Comparison of ENCODE assay signal across 8 cellular contexts in the genomic region with DNA sequence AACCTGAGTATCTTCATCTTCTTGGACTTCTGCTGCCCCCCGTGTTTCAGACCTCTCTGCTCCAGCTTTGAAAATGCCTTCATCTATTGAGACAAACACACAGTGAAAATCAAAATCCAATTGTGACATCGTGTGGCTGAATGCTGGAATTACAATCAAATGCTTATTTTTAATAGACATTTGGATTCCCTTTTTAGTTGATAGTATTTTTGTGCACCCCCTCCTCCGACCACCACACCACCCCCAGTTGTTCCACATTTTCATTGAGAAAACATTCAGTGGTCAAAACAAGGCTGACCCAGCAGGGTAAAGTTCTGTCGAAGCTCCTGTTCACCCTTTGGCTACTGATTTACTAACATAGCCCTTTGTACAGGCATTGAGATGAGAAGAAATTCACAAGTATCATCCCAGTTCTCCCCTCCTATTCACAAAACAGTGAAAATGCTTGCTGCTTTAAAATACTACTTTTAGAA.
A peak's percentile ranks its signal among the peaks of the same experiment; 100 is the strongest.
DNase-seq lines count a peak whose midpoint lies in the region; ATAC-seq and TF ChIP-seq lines count a peak whose summit lies in the region.

No MANE protein-coding gene starts in this region.

- H3K27ac ChIP-seq in 22Rv1 (no peak overlapping the region), aorta (ENCODE audit: low read depth in 1 of 2, low read length in 2 of 2) (no peak overlapping the region)

- no peak for ATAC-seq in aorta (ENCODE audit: low FRiP score)

- POLR2A ChIA-PET in activated CD4-positive, alpha-beta memory T cell treated with anti-CD3 and anti-CD28 coated beads, Interleukin-2, amount 10 ng/mL, durations not matched to agents 7 days and 5 days (lab: Charles Lee) = no interaction called here

- peaks cover 15% of the 10 kb centered on the region for H3K4me1 Mint-ChIP-seq in mesothelial cell of epicardium
- H3K4me1 Mint-ChIP-seq in activated CD4-positive, alpha-beta memory T cell treated with anti-CD3 and anti-CD28 coated beads, Interleukin-2, amount 10 ng/mL, durations not matched to agents 7 days and 5 days = no peaks in the 10 kb centered on the region

- H3K9me3 ChIP-seq in aorta (ENCODE audit: control insufficient read depth, low read length) = no peaks in the 10 kb centered on the region

- no peak overlapping the region for H3K4me3 Mint-ChIP-seq in mesothelial cell of epicardium
- H3K4me3 Mint-ChIP-seq in activated CD4-positive, alpha-beta memory T cell treated with anti-CD3 and anti-CD28 coated beads, Interleukin-2, amount 10 ng/mL, durations not matched to agents 7 days and 5 days = no peak overlapping the region

- H3K27ac Mint-ChIP-seq in mesothelial cell of epicardium = peak overlapping the region; percentile 36
- H3K27ac Mint-ChIP-seq in activated CD4-positive, alpha-beta memory T cell treated with anti-CD3 and anti-CD28 coated beads, Interleukin-2, amount 10 ng/mL, durations not matched to agents 7 days and 5 days = no peak overlapping the region

- no peak overlapping the region for H3K4me3 ChIP-seq in aorta (ENCODE audit: low read length in 2 of 2)

- H3K27me3 ChIP-seq in aorta (ENCODE audit: control insufficient read depth in 1 of 2, insufficient read depth in 2 of 2, low read length in 1 of 2) = no peaks in the 10 kb centered on the region

- DNase-seq in ELR (ENCODE audit: low read depth) = peak; percentile 45
- DNase-seq in HK-2 (ENCODE audit: unreplicated experiment) = peak; percentile 8
- peak; percentile 74 for DNase-seq in NCI-H82 treated with DMSO at 0.1 percent for 48 hours (lab: John Stamatoyannopoulos, UW; ENCODE audit: unreplicated experiment)
- DNase-seq in cerebellum (ENCODE audit: low spot score) = peak; percentile 19
- DNase-seq in mesothelial cell of epicardium (ENCODE audit: low spot score in 2 of 2, unreplicated experiment in 2 of 2) = no peak
- no peak for DNase-seq in activated CD4-positive, alpha-beta memory T cell treated with anti-CD3 and anti-CD28 coated beads, Interleukin-2, amount 10 ng/mL, durations not matched to agents 7 days and 5 days
- no peak for DNase-seq in aorta

- no peaks in the 10 kb centered on the region for H3K36me3 ChIP-seq in aorta (ENCODE audit: control insufficient read depth in 1 of 2, insufficient read depth in 2 of 2, low read length in 1 of 2)

- CTCF ChIA-PET in activated CD4-positive, alpha-beta memory T cell treated with anti-CD3 and anti-CD28 coated beads, Interleukin-2, amount 10 ng/mL, durations not matched to agents 7 days and 5 days (lab: Charles Lee) = no interaction called here

- H3K9me3 Mint-ChIP-seq in mesothelial cell of epicardium = peaks cover 26% of the 10 kb centered on the region
- H3K9me3 Mint-ChIP-seq in activated CD4-positive, alpha-beta memory T cell treated with anti-CD3 and anti-CD28 coated beads, Interleukin-2, amount 10 ng/mL, durations not matched to agents 7 days and 5 days = no peaks in the 10 kb centered on the region

- no peaks in the 10 kb centered on the region for H3K27me3 Mint-ChIP-seq in mesothelial cell of epicardium (ENCODE audit: low read depth)
- H3K27me3 Mint-ChIP-seq in activated CD4-positive, alpha-beta memory T cell treated with anti-CD3 and anti-CD28 coated beads, Interleukin-2, amount 10 ng/mL, durations not matched to agents 7 days and 5 days = peaks cover 1% of the 10 kb centered on the region

- H3K4me1 ChIP-seq in aorta (ENCODE audit: control insufficient read depth in 1 of 2, insufficient read depth in 2 of 2, low read length in 2 of 2) = no peaks in the 10 kb centered on the region

- peak; percentile 73 for TF ChIP-seq CTCF in 22Rv1 (IDR thresholded peaks at IDR 0.05)
- peak; percentile 89 for TF ChIP-seq CTCF in mesothelial cell of epicardium (IDR thresholded peaks at IDR 0.05; ENCODE audit: unreplicated experiment)

- peaks cover 29% of the 10 kb centered on the region for H3K36me3 Mint-ChIP-seq in mesothelial cell of epicardium
- H3K36me3 Mint-ChIP-seq in activated CD4-positive, alpha-beta memory T cell treated with anti-CD3 and anti-CD28 coated beads, Interleukin-2, amount 10 ng/mL, durations not matched to agents 7 days and 5 days (ENCODE audit: low read depth) = no peaks in the 10 kb centered on the region

- WGBS in aorta, 2 donors = 6% methylated on average over 4 of the region's 4 CpGs

- intact Hi-C loops in aorta (cut with DNase I) = loop anchor here in 1 of 2 donors (5.0 kb wide), 1 partner anchor 143 kb away; no protein-coding TSS in a partner anchor

Comparison
In these comparisons a context has a peak if more than half of its experiments do, and no peak if none do; other contexts are left out.
1. DNase-seq: peak in ELR (single experiment), HK-2 (single experiment), NCI-H82 treated with DMSO at 0.1 percent for 48 hours (single experiment) and cerebellum (single experiment); none in mesothelial cell of epicardium (0 of 2), activated CD4-positive, alpha-beta memory T cell treated with anti-CD3 and anti-CD28 coated beads, Interleukin-2, amount 10 ng/mL, durations not matched to agents 7 days and 5 days (single experiment) and aorta (0 of 2).